12 cellular contexts compared by ENCODE assay signal in genomic region chr17:77490361-77491183, GRCh38.
DNase-seq lines count a peak whose midpoint lies in the region; ATAC-seq, FAIRE-seq and TF ChIP-seq lines count a peak whose summit lies in the region.
"Had no signal": no experiment of that assay in that cellular context is flagged by ENCODE, and none has a peak within 500 bp of the region (broad histone marks: within the 10 kb centered on the region; RNA-seq: fewer than 3 reads in every experiment).

No MANE protein-coding gene starts in this region.

- in situ Hi-C loops in GM12878 (cut with MboI) = loop anchor here (5.0 kb wide), 2 partner anchors 63 to 163 kb away; no protein-coding TSS in a partner anchor
- in situ Hi-C loops in gastrocnemius medialis (cut with MboI; ENCODE audit: low sequenced_read_pairs in 4 of 4) = loop anchor here (5.0 to 10.0 kb wide), 6 partner anchors 56 to 163 kb away; no protein-coding TSS in a partner anchor

- no peak for TF ChIP-seq POLR2A in GM12892 (IDR thresholded peaks at IDR 0.05; ENCODE audit: low read depth, low read length)
- TF ChIP-seq POLR2A in GM12878 (IDR thresholded peaks at IDR 0.05; ENCODE audit: low read depth, low read length) = peak; percentile 58
- no peak for TF ChIP-seq POLR2A in gastrocnemius medialis (IDR thresholded peaks at IDR 0.05)

- SMC1A ChIA-PET in GM12878 (lab: Charles Lee; ENCODE audit: uncharacterized antibody, unreplicated experiment) = interaction anchor here (1.5 kb wide), 1 partner anchor 61 kb away, joined by 7 read pairs; no protein-coding TSS in a partner anchor

- H3K36me3 ChIP-seq in GM12878 (ENCODE audit: control insufficient read depth in 2 of 2, insufficient read depth in 2 of 2, low read length in 1 of 2) (peaks cover 31 to 74% of the 10 kb centered on the region in 2 experiments; a peak in 3 of 4 replicates), kidney (ENCODE audit: control insufficient read depth in 1 of 2, insufficient read depth in 2 of 2, low read length in 2 of 2) (peaks cover 2 to 26% of the 10 kb centered on the region in 2 donors), gastrocnemius medialis (peaks cover 0 to 46% of the 10 kb centered on the region in 2 donors)

- CTCF ChIA-PET in GM12878 (lab: Yijun Ruan, JAX) = interaction anchor here (1.0 kb wide), 1 partner anchor 61 kb away, joined by 4 read pairs; no protein-coding TSS in a partner anchor

- H4K20me1 ChIP-seq in GM12878 (ENCODE audit: control insufficient read depth, insufficient read depth) = no peaks in the 10 kb centered on the region; the same call in 1 of the 2 replicates

- peaks cover 5% of the 10 kb centered on the region for H3K4me1 Mint-ChIP-seq in type B pancreatic cell (ENCODE audit: unreplicated experiment)
- H3K4me1 Mint-ChIP-seq in activated T-helper 1 cell treated with anti-CD3 and anti-CD28 coated beads, Interleukin-12 subunit alpha, Interleukin-12 subunit beta, Interleukin-2, Interleukin-4 antibody, amounts not matched to agents 30 ng/mL and 10 ng/mL and 1 ng/mL, durations not matched to agents 14 hours and 24 hours and 36 hours (ENCODE audit: low read depth) = peaks cover 14% of the 10 kb centered on the region

- no peak overlapping the region for H3K4me2 ChIP-seq in GM12878 (ENCODE audit: control insufficient read depth, insufficient read depth)

- no peak overlapping the region for H3K4me3 Mint-ChIP-seq in type B pancreatic cell
- H3K4me3 Mint-ChIP-seq in activated T-helper 1 cell treated with anti-CD3 and anti-CD28 coated beads, Interleukin-12 subunit alpha, Interleukin-12 subunit beta, Interleukin-2, Interleukin-4 antibody, amounts not matched to agents 30 ng/mL and 10 ng/mL and 1 ng/mL, durations not matched to agents 14 hours and 24 hours and 36 hours = no peak overlapping the region

- H3K9me3 Mint-ChIP-seq in type B pancreatic cell = no peaks in the 10 kb centered on the region
- H3K9me3 Mint-ChIP-seq in activated T-helper 1 cell treated with anti-CD3 and anti-CD28 coated beads, Interleukin-12 subunit alpha, Interleukin-12 subunit beta, Interleukin-2, Interleukin-4 antibody, amounts not matched to agents 30 ng/mL and 10 ng/mL and 1 ng/mL, durations not matched to agents 14 hours and 24 hours and 36 hours = no peaks in the 10 kb centered on the region

- POLR2A ChIA-PET in GM12878 (lab: Charles Lee) = no interaction called here

- H3K27me3 ChIP-seq in GM12878 (replicated peaks in 1 of 2; ENCODE audit: control insufficient read depth in 2 of 2, insufficient read depth in 2 of 2, low read length in 1 of 2) (no peaks in the 10 kb centered on the region), gastrocnemius medialis (no peaks in the 10 kb centered on the region)
- H3K27me3 ChIP-seq: thyroid gland had no signal

- H3K36me3 Mint-ChIP-seq in type B pancreatic cell = peaks cover 8% of the 10 kb centered on the region
- peaks cover 31% of the 10 kb centered on the region for H3K36me3 Mint-ChIP-seq in activated T-helper 1 cell treated with anti-CD3 and anti-CD28 coated beads, Interleukin-12 subunit alpha, Interleukin-12 subunit beta, Interleukin-2, Interleukin-4 antibody, amounts not matched to agents 30 ng/mL and 10 ng/mL and 1 ng/mL, durations not matched to agents 14 hours and 24 hours and 36 hours (ENCODE audit: low read depth)

- no peak for TF ChIP-seq EP300 in GM12878 (IDR thresholded peaks at IDR 0.05; ENCODE audit: borderline replicate concordance in 1 of 2, control insufficient read depth in 1 of 2, low read depth in 2 of 2, low read length in 2 of 2)

- FAIRE-seq in GM12892 (lab: Jason Lieb, UNC) (no peak), GM12878 (lab: Jason Lieb, UNC) (no peak), kidney (lab: Jason Lieb, UNC) (no peak)

- H3K27ac ChIP-seq in GM12878 (ENCODE audit: control insufficient read depth, insufficient read depth) (no peak overlapping the region), kidney (ENCODE audit: low read depth in 2 of 2, low read length in 2 of 2) (no peak overlapping the region), gastrocnemius medialis (peak overlapping the region; percentile 63 to 82 (median 78))
- H3K27ac ChIP-seq: parathyroid adenoma had no signal

- BruUV-seq in GM12878 (replicated peaks; lab: Mats Ljungman, UMichigan) = no TSS peak

- H3K4me3 ChIP-seq in GM12878 (no peak overlapping the region), kidney (ENCODE audit: low read length in 2 of 2) (no peak overlapping the region), gastrocnemius medialis (no peak overlapping the region)
- H3K4me3 ChIP-seq: thyroid gland had no signal

- ATAC-seq in GM12878 = no peak
- ATAC-seq in gastrocnemius medialis = no peak

- no peaks in the 10 kb centered on the region for H3K27me3 Mint-ChIP-seq in type B pancreatic cell
- H3K27me3 Mint-ChIP-seq in activated T-helper 1 cell treated with anti-CD3 and anti-CD28 coated beads, Interleukin-12 subunit alpha, Interleukin-12 subunit beta, Interleukin-2, Interleukin-4 antibody, amounts not matched to agents 30 ng/mL and 10 ng/mL and 1 ng/mL, durations not matched to agents 14 hours and 24 hours and 36 hours (ENCODE audit: insufficient read depth) = no peaks in the 10 kb centered on the region

- TF ChIP-seq CTCF in GM12878 (IDR thresholded peaks at IDR 0.05 in 2 of 3, conservative IDR thresholded peaks at IDR 0.05 in 1 of 3; ENCODE audit: control insufficient read depth in 2 of 3, extremely low read depth in 1 of 3, insufficient read depth in 1 of 3, low read depth in 3 of 3, low read length in 3 of 3) (no peak), kidney (IDR thresholded peaks at IDR 0.05; ENCODE audit: borderline replicate concordance, extremely low read depth, insufficient read depth) (no peak), gastrocnemius medialis (IDR thresholded peaks at IDR 0.05 in 4 of 5, conservative IDR thresholded peaks at IDR 0.05 in 1 of 5) (no peak), type B pancreatic cell (conservative IDR thresholded peaks at IDR 0.05) (no peak)

- DNase-seq in GM12892 (ENCODE audit: insufficient read length) (peak; percentile 6), GM12878 (ENCODE audit: low read depth, low spot score) (no peak), kidney (peak; percentile 77), gastrocnemius medialis (no peak), type B pancreatic cell (ENCODE audit: extremely low spot score, unreplicated experiment) (no peak), NCI-H1694 (lab: John Stamatoyannopoulos, UW) (no peak)
- DNase-seq in activated T-helper 1 cell treated with anti-CD3 and anti-CD28 coated beads, Interleukin-12 subunit alpha, Interleukin-12 subunit beta, Interleukin-2, Interleukin-4 antibody, amounts not matched to agents 30 ng/mL and 10 ng/mL and 1 ng/mL, durations not matched to agents 14 hours and 24 hours and 36 hours (ENCODE audit: low spot score) = no peak
- DNase-seq: NCI-H1048, NCI-H226, OCI-M1 had no signal

- H3K4me1 ChIP-seq in GM12878 (ENCODE audit: control insufficient read depth, insufficient read depth, low read length) (peaks cover 16% of the 10 kb centered on the region), kidney (ENCODE audit: control insufficient read depth in 1 of 2, insufficient read depth in 1 of 2, low read depth in 1 of 2, low read length in 2 of 2) (peaks cover 0 to 4% of the 10 kb centered on the region in 2 donors), gastrocnemius medialis (peaks cover 18% of the 10 kb centered on the region in 2 donors)
- H3K4me1 ChIP-seq: parathyroid adenoma had no signal

- no peak overlapping the region for H2AFZ ChIP-seq in GM12878 (ENCODE audit: control insufficient read depth, low read depth, low read length)
- H2AFZ ChIP-seq: parathyroid adenoma had no signal

- H3K9me3 ChIP-seq in GM12878 (replicated peaks; ENCODE audit: control insufficient read depth, insufficient read depth, low read length) (no peaks in the 10 kb centered on the region), kidney (ENCODE audit: control insufficient read depth in 1 of 2, low read length in 2 of 2) (no peaks in the 10 kb centered on the region), gastrocnemius medialis (no peaks in the 10 kb centered on the region)
- H3K9me3 ChIP-seq: thyroid gland had no signal

- no peak overlapping the region for H3K27ac Mint-ChIP-seq in type B pancreatic cell
- no peak overlapping the region for H3K27ac Mint-ChIP-seq in activated T-helper 1 cell treated with anti-CD3 and anti-CD28 coated beads, Interleukin-12 subunit alpha, Interleukin-12 subunit beta, Interleukin-2, Interleukin-4 antibody, amounts not matched to agents 30 ng/mL and 10 ng/mL and 1 ng/mL, durations not matched to agents 14 hours and 24 hours and 36 hours

- no peak for TF ChIP-seq RAD21 in GM12878 (IDR thresholded peaks at IDR 0.05; ENCODE audit: insufficient read depth, low read depth, low read length)

- WGBS in GM12878 (ENCODE audit: insufficient coverage, insufficient replicate concordance, low lambda C conversion rate, missing lambda C conversion rate) = 96% methylated on average over 27 of the region's 27 CpGs

- H3K79me2 ChIP-seq in GM12878 (ENCODE audit: control insufficient read depth, insufficient read depth, low read length) = no peaks in the 10 kb centered on the region
- H3K79me2 ChIP-seq: parathyroid adenoma had no signal

- intact Hi-C loops in GM12878 (cut with micrococcal nuclease; ENCODE audit: unreplicated experiment) (no loop called here), kidney (cut with DNase I) (loop anchor here (5.0 kb wide), 1 partner anchor 158 kb away; no protein-coding TSS in a partner anchor), gastrocnemius medialis (cut with DNase I; ENCODE audit: low total_unique reads) (loop anchor here (10.0 kb wide), 1 partner anchor 406 kb away; no protein-coding TSS in a partner anchor)
- intact Hi-C loops in activated T-helper 1 cell treated with anti-CD3 and anti-CD28 coated beads, Interleukin-12 subunit alpha, Interleukin-12 subunit beta, Interleukin-2, Interleukin-4 antibody, amounts not matched to agents 30 ng/mL and 10 ng/mL and 1 ng/mL, durations not matched to agents 14 hours and 24 hours and 36 hours (cut with micrococcal nuclease) = no loop called here

- RAD21 ChIA-PET in GM12878 (lab: Charles Lee; ENCODE audit: unreplicated experiment) = no interaction called here

- H3K9ac ChIP-seq in GM12878 (ENCODE audit: control insufficient read depth, insufficient read depth, low read length) (no peak overlapping the region), kidney (ENCODE audit: low read length in 2 of 2) (no peak overlapping the region)
- H3K9ac ChIP-seq: parathyroid adenoma had no signal

TF ChIP-seq in GM12878, 131 proteins besides CTCF, POLR2A, EP300 and RAD21 (continues in another document):
- TF ChIP-seq SRF (IDR thresholded peaks at IDR 0.05; ENCODE audit: low read depth in 2 of 2, low read length in 2 of 2) (no peak), EZH2 (IDR thresholded peaks at IDR 0.05; ENCODE audit: borderline replicate concordance, control insufficient read depth, low read depth, low read length) (no peak)

Comparison
In these comparisons a context has a peak if more than half of its experiments do, and no peak if none do; other contexts are left out.
1. DNase-seq: peak in GM12892 (single experiment) and kidney (single experiment); none in GM12878 (single experiment), gastrocnemius medialis (0 of 2), type B pancreatic cell (single experiment), activated T-helper 1 cell treated with anti-CD3 and anti-CD28 coated beads, Interleukin-12 subunit alpha, Interleukin-12 subunit beta, Interleukin-2, Interleukin-4 antibody, amounts not matched to agents 30 ng/mL and 10 ng/mL and 1 ng/mL, durations not matched to agents 14 hours and 24 hours and 36 hours (single experiment) and NCI-H1694 (single experiment).
2. H3K27ac ChIP-seq: peak in gastrocnemius medialis (4 of 4); none in GM12878 (single experiment) and kidney (0 of 2).
3. intact Hi-C loops: an anchor here in kidney (5.0 kb wide) and gastrocnemius medialis (10.0 kb wide); none called in GM12878 and activated T-helper 1 cell treated with anti-CD3 and anti-CD28 coated beads, Interleukin-12 subunit alpha, Interleukin-12 subunit beta, Interleukin-2, Interleukin-4 antibody, amounts not matched to agents 30 ng/mL and 10 ng/mL and 1 ng/mL, durations not matched to agents 14 hours and 24 hours and 36 hours.